Comparison of ENCODE assay signal across 1 cellular context in the genomic region with DNA sequence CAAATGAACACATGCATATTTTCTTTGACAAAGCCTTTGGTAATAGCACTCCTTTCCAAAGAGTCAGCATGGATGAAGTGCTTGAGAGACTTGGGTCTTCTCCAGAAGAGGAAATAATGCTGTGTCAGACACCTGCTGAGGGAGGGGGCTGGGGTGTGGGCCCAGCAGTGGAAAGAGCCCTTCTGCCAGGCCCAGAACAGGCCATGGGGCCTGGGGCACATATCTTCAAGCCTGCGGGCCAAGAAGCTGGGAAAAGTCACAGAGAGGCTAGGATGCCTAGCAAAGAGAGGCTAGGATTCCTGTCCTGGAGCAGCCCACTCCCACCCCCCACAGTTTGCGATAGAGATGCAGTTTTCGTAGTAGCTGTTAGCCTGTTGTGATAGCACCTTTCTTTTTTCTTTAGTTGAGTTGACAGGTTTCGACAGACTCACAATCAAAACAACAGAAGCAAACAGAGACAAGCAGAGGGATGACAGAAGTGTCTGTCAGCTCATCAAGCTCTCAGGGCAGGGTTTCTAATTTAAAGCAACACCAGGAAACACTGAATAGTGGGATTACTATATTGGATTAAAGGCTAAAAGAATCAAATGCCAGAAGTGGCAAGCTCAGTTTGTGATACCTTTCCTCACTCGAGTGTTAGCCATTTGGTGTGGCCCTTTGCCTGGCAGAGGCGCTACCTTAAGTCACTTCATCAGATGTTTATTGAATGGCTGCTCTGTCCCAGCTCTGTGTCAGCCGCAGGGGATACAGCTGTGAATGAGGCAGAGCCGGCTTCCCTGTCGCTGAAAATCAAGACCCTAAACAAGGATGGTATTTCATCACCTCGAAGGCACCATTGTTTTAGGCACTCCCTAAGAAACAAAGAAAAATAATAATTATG.
TF ChIP-seq lines count a peak whose summit lies in the region.

No MANE protein-coding gene starts in this region.

TF ChIP-seq in GM23338, 12 proteins besides CTCF, POLR2A, EP300 and RAD21 (continued from another document):
- TF ChIP-seq REST (IDR thresholded peaks at IDR 0.05; ENCODE audit: unreplicated experiment) (no peak), CREB1 (CRISPR knock-in tag; IDR thresholded peaks at IDR 0.05; ENCODE audit: low read depth) (no peak), ZNF331 (CRISPR knock-in tag; IDR thresholded peaks at IDR 0.05; ENCODE audit: low read depth) (no peak), EZH2 (IDR thresholded peaks at IDR 0.05; ENCODE audit: low read depth, unreplicated experiment) (no peak), NANOG (IDR thresholded peaks at IDR 0.05; ENCODE audit: borderline replicate concordance) (no peak), POLR2AphosphoS5 (IDR thresholded peaks at IDR 0.05; ENCODE audit: low read depth) (no peak), STAT1 (IDR thresholded peaks at IDR 0.05; ENCODE audit: unreplicated experiment) (no peak), ZNF114 (CRISPR knock-in tag; IDR thresholded peaks at IDR 0.05) (no peak), EZH2phosphoT487 (IDR thresholded peaks at IDR 0.05; ENCODE audit: unreplicated experiment) (no peak), ETS1 (IDR thresholded peaks at IDR 0.05) (no peak)
- TF ChIP-seq, protein P1, sequence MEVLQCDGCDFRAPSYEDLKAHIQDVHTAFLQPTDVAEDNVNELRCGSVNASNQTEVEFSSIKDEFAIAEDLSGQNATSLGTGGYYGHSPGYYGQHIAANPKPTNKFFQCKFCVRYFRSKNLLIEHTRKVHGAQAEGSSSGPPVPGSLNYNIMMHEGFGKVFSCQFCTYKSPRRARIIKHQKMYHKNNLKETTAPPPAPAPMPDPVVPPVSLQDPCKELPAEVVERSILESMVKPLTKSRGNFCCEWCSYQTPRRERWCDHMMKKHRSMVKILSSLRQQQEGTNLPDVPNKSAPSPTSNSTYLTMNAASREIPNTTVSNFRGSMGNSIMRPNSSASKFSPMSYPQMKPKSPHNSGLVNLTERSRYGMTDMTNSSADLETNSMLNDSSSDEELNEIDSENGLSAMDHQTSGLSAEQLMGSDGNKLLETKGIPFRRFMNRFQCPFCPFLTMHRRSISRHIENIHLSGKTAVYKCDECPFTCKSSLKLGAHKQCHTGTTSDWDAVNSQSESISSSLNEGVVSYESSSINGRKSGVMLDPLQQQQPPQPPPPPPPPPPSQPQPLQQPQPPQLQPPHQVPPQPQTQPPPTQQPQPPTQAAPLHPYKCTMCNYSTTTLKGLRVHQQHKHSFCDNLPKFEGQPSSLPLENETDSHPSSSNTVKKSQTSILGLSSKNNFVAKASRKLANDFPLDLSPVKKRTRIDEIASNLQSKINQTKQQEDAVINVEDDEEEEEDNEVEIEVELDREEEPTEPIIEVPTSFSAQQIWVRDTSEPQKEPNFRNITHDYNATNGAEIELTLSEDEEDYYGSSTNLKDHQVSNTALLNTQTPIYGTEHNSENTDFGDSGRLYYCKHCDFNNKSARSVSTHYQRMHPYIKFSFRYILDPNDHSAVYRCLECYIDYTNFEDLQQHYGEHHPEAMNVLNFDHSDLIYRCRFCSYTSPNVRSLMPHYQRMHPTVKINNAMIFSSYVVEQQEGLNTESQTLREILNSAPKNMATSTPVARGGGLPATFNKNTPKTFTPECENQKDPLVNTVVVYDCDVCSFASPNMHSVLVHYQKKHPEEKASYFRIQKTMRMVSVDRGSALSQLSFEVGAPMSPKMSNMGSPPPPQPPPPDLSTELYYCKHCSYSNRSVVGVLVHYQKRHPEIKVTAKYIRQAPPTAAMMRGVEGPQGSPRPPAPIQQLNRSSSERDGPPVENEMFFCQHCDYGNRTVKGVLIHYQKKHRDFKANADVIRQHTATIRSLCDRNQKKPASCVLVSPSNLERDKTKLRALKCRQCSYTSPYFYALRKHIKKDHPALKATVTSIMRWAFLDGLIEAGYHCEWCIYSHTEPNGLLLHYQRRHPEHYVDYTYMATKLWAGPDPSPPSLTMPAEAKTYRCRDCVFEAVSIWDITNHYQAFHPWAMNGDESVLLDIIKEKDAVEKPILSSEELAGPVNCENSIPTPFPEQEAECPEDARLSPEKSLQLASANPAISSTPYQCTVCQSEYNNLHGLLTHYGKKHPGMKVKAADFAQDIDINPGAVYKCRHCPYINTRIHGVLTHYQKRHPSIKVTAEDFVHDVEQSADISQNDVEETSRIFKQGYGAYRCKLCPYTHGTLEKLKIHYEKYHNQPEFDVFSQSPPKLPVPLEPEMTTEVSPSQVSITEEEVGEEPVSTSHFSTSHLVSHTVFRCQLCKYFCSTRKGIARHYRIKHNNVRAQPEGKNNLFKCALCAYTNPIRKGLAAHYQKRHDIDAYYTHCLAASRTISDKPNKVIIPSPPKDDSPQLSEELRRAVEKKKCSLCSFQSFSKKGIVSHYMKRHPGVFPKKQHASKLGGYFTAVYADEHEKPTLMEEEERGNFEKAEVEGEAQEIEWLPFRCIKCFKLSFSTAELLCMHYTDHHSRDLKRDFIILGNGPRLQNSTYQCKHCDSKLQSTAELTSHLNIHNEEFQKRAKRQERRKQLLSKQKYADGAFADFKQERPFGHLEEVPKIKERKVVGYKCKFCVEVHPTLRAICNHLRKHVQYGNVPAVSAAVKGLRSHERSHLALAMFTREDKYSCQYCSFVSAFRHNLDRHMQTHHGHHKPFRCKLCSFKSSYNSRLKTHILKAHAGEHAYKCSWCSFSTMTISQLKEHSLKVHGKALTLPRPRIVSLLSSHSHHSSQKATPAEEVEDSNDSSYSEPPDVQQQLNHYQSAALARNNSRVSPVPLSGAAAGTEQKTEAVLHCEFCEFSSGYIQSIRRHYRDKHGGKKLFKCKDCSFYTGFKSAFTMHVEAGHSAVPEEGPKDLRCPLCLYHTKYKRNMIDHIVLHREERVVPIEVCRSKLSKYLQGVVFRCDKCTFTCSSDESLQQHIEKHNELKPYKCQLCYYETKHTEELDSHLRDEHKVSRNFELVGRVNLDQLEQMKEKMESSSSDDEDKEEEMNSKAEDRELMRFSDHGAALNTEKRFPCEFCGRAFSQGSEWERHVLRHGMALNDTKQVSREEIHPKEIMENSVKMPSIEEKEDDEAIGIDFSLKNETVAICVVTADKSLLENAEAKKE (CRISPR knock-in tag; IDR thresholded peaks at IDR 0.05): no peak
